ENCODE assay signal across 16 cellular contexts in the genomic region with DNA sequence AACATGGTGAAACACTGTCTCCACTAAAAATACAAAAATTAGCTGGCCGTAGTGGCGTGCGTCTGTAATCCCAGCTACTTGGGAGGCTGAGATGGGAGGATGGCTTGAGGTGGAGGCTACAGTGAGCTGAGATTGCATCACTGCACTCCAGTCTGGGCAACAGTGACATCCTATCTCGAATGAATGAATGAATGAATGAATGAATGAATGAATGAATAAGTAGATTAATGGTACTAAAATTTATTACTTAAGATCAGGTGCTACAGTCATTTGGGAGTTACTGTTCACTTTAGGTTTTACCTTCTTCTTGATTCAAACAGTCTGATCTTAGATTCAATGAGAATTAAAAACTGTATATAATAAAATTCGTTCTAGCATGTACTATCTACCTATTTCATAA. TPM values are rescaled to one million over a fixed set of nuclear protein-coding genes. Genes with fewer than 3 reads are reported as not detected.
DNase-seq lines count a peak whose midpoint lies in the region; FAIRE-seq and TF ChIP-seq lines count a peak whose summit lies in the region.
"Had no signal": no experiment of that assay in that cellular context is flagged by ENCODE, and none has a peak within 500 bp of the region (broad histone marks: within the 10 kb centered on the region; RNA-seq: fewer than 3 reads in every experiment).

No MANE protein-coding gene starts in this region.

- no peak overlapping the region for H3K27ac Mint-ChIP-seq in activated CD4-positive, alpha-beta T cell treated with anti-CD3 and anti-CD28 coated beads, Interleukin-2, amount 10 ng/mL, durations not matched to agents 24 days and 14 days
- H3K27ac Mint-ChIP-seq in activated CD4-positive, alpha-beta T cell treated with anti-CD3 and anti-CD28 coated beads, Interleukin-2, amount 10 ng/mL, durations not matched to agents 7 days and 5 days = no peak overlapping the region
- H3K27ac Mint-ChIP-seq: HFFc6 had no signal

- H3K27me3 ChIP-seq in WERI-Rb-1 (ENCODE audit: insufficient read depth, low read depth, severe bottlenecking) (no peaks in the 10 kb centered on the region), H7 (ENCODE audit: control insufficient read depth, insufficient read depth, low read length) (no peaks in the 10 kb centered on the region)
- H3K27me3 ChIP-seq: BLaER1 had no signal

- no peak overlapping the region for H3K9ac ChIP-seq in kidney (ENCODE audit: low read length in 2 of 2)
- H3K9ac ChIP-seq: BLaER1 had no signal

- H3K9me3 ChIP-seq in WERI-Rb-1 (ENCODE audit: severe bottlenecking) = peaks cover 2% of the 10 kb centered on the region
- no peaks in the 10 kb centered on the region for H3K9me3 ChIP-seq in kidney (ENCODE audit: control insufficient read depth in 1 of 2, low read length in 2 of 2)
- H3K9me3 ChIP-seq: BLaER1, Caco-2, HAP-1 had no signal

- peak; percentile 45 for DNase-seq in activated CD4-positive, alpha-beta T cell treated with anti-CD3 and anti-CD28 coated beads, Interleukin-2, amount 10 ng/mL, durations not matched to agents 24 days and 14 days
- no peak for DNase-seq in activated CD4-positive, alpha-beta T cell treated with anti-CD3 and anti-CD28 coated beads, Interleukin-2, amount 10 ng/mL, durations not matched to agents 7 days and 5 days
- DNase-seq in WERI-Rb-1 (no peak), kidney (no peak), SIG-M5 treated with dmso at 0.1 percent for 504 hours (lab: John Stamatoyannopoulos, UW; ENCODE audit: unreplicated experiment) (no peak), H7 (no peak), T-helper 9 cell (no peak)
- DNase-seq: AML-193; Caco-2; CD8-positive, alpha-beta memory T cell; GF-D8; GOT3; HFFc6 had no signal

- no peak for TF ChIP-seq CTCF in WERI-Rb-1 (IDR thresholded peaks at IDR 0.05; ENCODE audit: low read depth, low read length)
- no peak for TF ChIP-seq CTCF in kidney (IDR thresholded peaks at IDR 0.05; ENCODE audit: borderline replicate concordance, extremely low read depth, insufficient read depth)

- peaks cover 2% of the 10 kb centered on the region for H3K36me3 Mint-ChIP-seq in activated CD4-positive, alpha-beta T cell treated with anti-CD3 and anti-CD28 coated beads, Interleukin-2, amount 10 ng/mL, durations not matched to agents 24 days and 14 days (ENCODE audit: low read depth)
- peaks cover 2% of the 10 kb centered on the region for H3K36me3 Mint-ChIP-seq in activated CD4-positive, alpha-beta T cell treated with anti-CD3 and anti-CD28 coated beads, Interleukin-2, amount 10 ng/mL, durations not matched to agents 7 days and 5 days (ENCODE audit: low read depth)

- H3K9me3 Mint-ChIP-seq in activated CD4-positive, alpha-beta T cell treated with anti-CD3 and anti-CD28 coated beads, Interleukin-2, amount 10 ng/mL, durations not matched to agents 24 days and 14 days = no peaks in the 10 kb centered on the region
- H3K9me3 Mint-ChIP-seq in activated CD4-positive, alpha-beta T cell treated with anti-CD3 and anti-CD28 coated beads, Interleukin-2, amount 10 ng/mL, durations not matched to agents 7 days and 5 days = no peaks in the 10 kb centered on the region
- H3K9me3 Mint-ChIP-seq: CD8-positive, alpha-beta memory T cell; HFFc6 had no signal

- peaks cover 7 to 10% of the 10 kb centered on the region in 2 donors for H3K4me1 ChIP-seq in kidney (ENCODE audit: control insufficient read depth in 1 of 2, insufficient read depth in 1 of 2, low read depth in 1 of 2, low read length in 2 of 2)

- H3K27me3 Mint-ChIP-seq in activated CD4-positive, alpha-beta T cell treated with anti-CD3 and anti-CD28 coated beads, Interleukin-2, amount 10 ng/mL, durations not matched to agents 24 days and 14 days = no peaks in the 10 kb centered on the region
- H3K27me3 Mint-ChIP-seq in activated CD4-positive, alpha-beta T cell treated with anti-CD3 and anti-CD28 coated beads, Interleukin-2, amount 10 ng/mL, durations not matched to agents 7 days and 5 days = no peaks in the 10 kb centered on the region
- H3K27me3 Mint-ChIP-seq: CD8-positive, alpha-beta memory T cell had no signal

- no peak for FAIRE-seq in kidney (lab: Jason Lieb, UNC)

- no peak overlapping the region for H3K4me3 Mint-ChIP-seq in activated CD4-positive, alpha-beta T cell treated with anti-CD3 and anti-CD28 coated beads, Interleukin-2, amount 10 ng/mL, durations not matched to agents 24 days and 14 days
- H3K4me3 Mint-ChIP-seq in activated CD4-positive, alpha-beta T cell treated with anti-CD3 and anti-CD28 coated beads, Interleukin-2, amount 10 ng/mL, durations not matched to agents 7 days and 5 days = no peak overlapping the region
- H3K4me3 Mint-ChIP-seq: CD8-positive, alpha-beta memory T cell; HFFc6 had no signal

- CTCF ChIA-PET in activated CD4-positive, alpha-beta T cell treated with anti-CD3 and anti-CD28 coated beads, Interleukin-2, amount 10 ng/mL, durations not matched to agents 7 days and 5 days (lab: Charles Lee) = no interaction called here

- POLR2A ChIA-PET in activated CD4-positive, alpha-beta T cell treated with anti-CD3 and anti-CD28 coated beads, Interleukin-2, amount 10 ng/mL, durations not matched to agents 7 days and 5 days (lab: Charles Lee) = no interaction called here

- H3K4me1 Mint-ChIP-seq in activated CD4-positive, alpha-beta T cell treated with anti-CD3 and anti-CD28 coated beads, Interleukin-2, amount 10 ng/mL, durations not matched to agents 24 days and 14 days = no peaks in the 10 kb centered on the region
- H3K4me1 Mint-ChIP-seq in activated CD4-positive, alpha-beta T cell treated with anti-CD3 and anti-CD28 coated beads, Interleukin-2, amount 10 ng/mL, durations not matched to agents 7 days and 5 days = no peaks in the 10 kb centered on the region
- H3K4me1 Mint-ChIP-seq: CD8-positive, alpha-beta memory T cell had no signal

- peaks cover 4% of the 10 kb centered on the region; the same call in 1 of the 2 replicates for H3K36me3 ChIP-seq in WERI-Rb-1
- H3K36me3 ChIP-seq in kidney (ENCODE audit: control insufficient read depth in 1 of 2, insufficient read depth in 2 of 2, low read length in 2 of 2) = no peaks in the 10 kb centered on the region
- H3K36me3 ChIP-seq in H7 (replicated peaks; ENCODE audit: control insufficient read depth, insufficient read depth, low read length) = no peaks in the 10 kb centered on the region
- H3K36me3 ChIP-seq: BLaER1, HAP-1 had no signal

- H3K4me3 ChIP-seq in WERI-Rb-1 (ENCODE audit: low read depth, low read length) = no peak overlapping the region
- no peak overlapping the region for H3K4me3 ChIP-seq in kidney (ENCODE audit: low read length in 2 of 2)
- H3K4me3 ChIP-seq in H7 (ENCODE audit: insufficient read depth, low read depth, low read length) = no peak overlapping the region
- H3K4me3 ChIP-seq: BLaER1, HAP-1 had no signal

- peak overlapping the region; percentile 84 for H3K27ac ChIP-seq in WERI-Rb-1
- peak overlapping the region; percentile 25 to 81 for H3K27ac ChIP-seq in kidney (ENCODE audit: low read depth in 2 of 2, low read length in 2 of 2)
- H3K27ac ChIP-seq: 22Rv1, BLaER1 had no signal

- intact Hi-C loops in activated CD4-positive, alpha-beta T cell treated with anti-CD3 and anti-CD28 coated beads, Interleukin-2, amount 10 ng/mL, durations not matched to agents 24 days and 14 days (cut with micrococcal nuclease) = no loop called here
- intact Hi-C loops in kidney (cut with DNase I) = no loop called here

RNA-seq across cellular contexts. Expression of a gene that starts 31.6 kb away (rescaled TPM):
- 32.6 and 33.1 TPM in 2 replicates for total RNA-seq in activated CD4-positive, alpha-beta T cell treated with anti-CD3 and anti-CD28 coated beads, Interleukin-2, amount 10 ng/mL, durations not matched to agents 24 days and 14 days
- total RNA-seq in activated CD4-positive, alpha-beta T cell treated with anti-CD3 and anti-CD28 coated beads, Interleukin-2, amount 10 ng/mL, durations not matched to agents 7 days and 5 days = 10 to 100 TPM; 17.5 to 20.7 TPM
- total RNA-seq in kidney = 15.7 TPM
- polyA plus RNA-seq in kidney (ENCODE audit: insufficient read depth, low read depth, low replicate concordance) = 10.8 TPM
- total RNA-seq in H7 (2014; rRNA removed; shearing (Covaris generic)) = 22.3 and 30.4 TPM in 2 replicates

RNA-seq across cellular contexts. Expression of a gene that starts 54.6 kb away (rescaled TPM):
- total RNA-seq in activated CD4-positive, alpha-beta T cell treated with anti-CD3 and anti-CD28 coated beads, Interleukin-2, amount 10 ng/mL, durations not matched to agents 24 days and 14 days = 12.2 and 13.3 TPM in 2 replicates
- total RNA-seq in activated CD4-positive, alpha-beta T cell treated with anti-CD3 and anti-CD28 coated beads, Interleukin-2, amount 10 ng/mL, durations not matched to agents 7 days and 5 days = 10 to 100 TPM; 20.0 to 23.0 TPM
- 20.9 TPM for total RNA-seq in kidney
- 24.0 TPM for polyA plus RNA-seq in kidney (ENCODE audit: insufficient read depth, low read depth, low replicate concordance)
- 12.5 and 15.0 TPM in 2 replicates for total RNA-seq in H7 (2014; rRNA removed; shearing (Covaris generic))
